27 cellular contexts compared by ENCODE assay signal in genomic region chr19:1974381-1975066, GRCh38.
"Had no signal": no experiment of that assay in that cellular context is flagged by ENCODE, and none has a peak within 500 bp of the region (broad histone marks: within the 10 kb centered on the region; RNA-seq: fewer than 3 reads in every experiment).

No MANE protein-coding gene starts in this region.

- H3K27ac Mint-ChIP-seq: activated CD8-positive, alpha-beta T cell treated with anti-CD3 and anti-CD28 coated beads for 36 hours; activated naive CD8-positive, alpha-beta T cell treated with anti-CD3 and anti-CD28 coated beads, Interleukin-2, amount 50 U/mL, for 24 hours; activated T-helper 1 cell treated with anti-CD3 and anti-CD28 coated beads, Interleukin-12 subunit alpha, Interleukin-12 subunit beta, Interleukin-2, Interleukin-4 antibody, amounts not matched to agents 30 ng/mL and 10 ng/mL and 1 ng/mL, durations not matched to agents 14 hours and 24 hours and 36 hours; T-cell had no signal

- H3K4me3 Mint-ChIP-seq: activated CD8-positive, alpha-beta T cell treated with anti-CD3 and anti-CD28 coated beads for 36 hours; activated naive CD8-positive, alpha-beta T cell treated with anti-CD3 and anti-CD28 coated beads, Interleukin-2, amount 50 U/mL, for 24 hours; activated T-helper 1 cell treated with anti-CD3 and anti-CD28 coated beads, Interleukin-12 subunit alpha, Interleukin-12 subunit beta, Interleukin-2, Interleukin-4 antibody, amounts not matched to agents 30 ng/mL and 10 ng/mL and 1 ng/mL, durations not matched to agents 14 hours and 24 hours and 36 hours; T-cell had no signal

- ATAC-seq: activated CD8-positive, alpha-beta T cell treated with anti-CD3 and anti-CD28 coated beads for 36 hours; activated naive CD4-positive, alpha-beta T cell treated with anti-CD3 and anti-CD28 coated beads, Interleukin-2, amount 50 U/mL, for 72 hours; activated naive CD8-positive, alpha-beta T cell treated with anti-CD3 and anti-CD28 coated beads, Interleukin-2, amount 50 U/mL, for 24 hours; Right ventricle myocardium inferior; T-cell had no signal

- H3K9ac ChIP-seq: KMS-11 had no signal

- H3K9me3 ChIP-seq: MG63 had no signal

- H3K27ac ChIP-seq: brain microvascular endothelial cell, KMS-11, SK-N-MC had no signal

- H3K27me3 ChIP-seq: brain microvascular endothelial cell, MG63 had no signal

- H3K36me3 ChIP-seq: MG63 had no signal

- H3K36me3 Mint-ChIP-seq: activated naive CD4-positive, alpha-beta T cell treated with anti-CD3 and anti-CD28 coated beads, Interleukin-2, amount 50 U/mL, for 72 hours had no signal

- H3K4me3 ChIP-seq: MG63, SK-N-MC had no signal

- H3K4me1 Mint-ChIP-seq: activated naive CD8-positive, alpha-beta T cell treated with anti-CD3 and anti-CD28 coated beads, Interleukin-2, amount 50 U/mL, for 24 hours had no signal

- H3K9me3 Mint-ChIP-seq: activated CD8-positive, alpha-beta T cell treated with anti-CD3 and anti-CD28 coated beads for 36 hours; activated naive CD4-positive, alpha-beta T cell treated with anti-CD3 and anti-CD28 coated beads, Interleukin-2, amount 50 U/mL, for 72 hours; activated naive CD8-positive, alpha-beta T cell treated with anti-CD3 and anti-CD28 coated beads, Interleukin-2, amount 50 U/mL, for 24 hours; activated T-helper 1 cell treated with anti-CD3 and anti-CD28 coated beads, Interleukin-12 subunit alpha, Interleukin-12 subunit beta, Interleukin-2, Interleukin-4 antibody, amounts not matched to agents 30 ng/mL and 10 ng/mL and 1 ng/mL, durations not matched to agents 14 hours and 24 hours and 36 hours; T-cell had no signal

- DNase-seq: activated CD4-positive, CD25-positive, alpha-beta regulatory T cell; activated CD8-positive, alpha-beta memory T cell treated with anti-CD3 and anti-CD28 coated beads, Interleukin-2, amount 50 U/mL, for 4 hours; activated CD8-positive, alpha-beta T cell treated with anti-CD3 and anti-CD28 coated beads for 36 hours; activated effector memory CD4-positive, alpha-beta T cell treated with anti-CD3 and anti-CD28 coated beads, Interleukin-2, amount 50 U/mL, for 16 hours; activated naive CD4-positive, alpha-beta T cell treated with Interleukin-2 at 50 U/mL for 16 hours; activated naive CD8-positive, alpha-beta T cell treated with anti-CD3 and anti-CD28 coated beads, Interleukin-2, amount 50 U/mL, for 24 hours; amniotic stem cell; brain microvascular endothelial cell; MG63; MV-4-11; NCI-H1092 treated with DMSO at 0.1 percent for 48 hours; NCI-H1417 treated with DMSO at 0.1 percent for 48 hours; NCI-H1694; NCI-H2029; NCI-H2107; NCI-H2171 treated with DMSO at 0.1 percent for 48 hours; NCI-H226; NCI-H526; NCI-H82; T-cell; T-helper 2 cell; T1000 had no signal

- H3K27me3 Mint-ChIP-seq: activated CD8-positive, alpha-beta T cell treated with anti-CD3 and anti-CD28 coated beads for 36 hours; activated naive CD8-positive, alpha-beta T cell treated with anti-CD3 and anti-CD28 coated beads, Interleukin-2, amount 50 U/mL, for 24 hours; T-cell had no signal

- H3K4me2 ChIP-seq: KMS-11 had no signal
